In the genomic region with DNA sequence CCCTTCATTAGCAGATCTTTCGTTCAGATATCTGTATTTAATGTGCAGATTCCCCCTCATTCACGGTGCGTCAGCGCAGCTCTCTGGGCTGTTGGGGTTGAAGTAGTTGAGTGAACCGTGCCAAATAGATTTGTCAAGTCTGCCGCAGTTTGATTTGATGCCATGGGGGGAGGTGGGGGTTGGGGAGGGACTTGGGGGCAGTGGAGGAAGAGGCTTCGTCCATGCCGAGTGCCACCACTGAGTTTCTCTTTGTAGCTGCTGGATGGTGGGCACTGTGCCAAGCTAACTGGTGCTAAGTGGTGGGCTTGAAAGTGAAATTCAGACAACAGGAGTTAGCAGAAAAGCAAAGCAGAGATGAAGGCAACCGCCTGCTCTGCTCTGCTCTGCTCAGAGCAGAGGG, we compare ENCODE assay signal across 21 cellular contexts. TPM values are rescaled to one million over a fixed set of nuclear protein-coding genes. Genes with fewer than 3 reads are reported as not detected.
DNase-seq lines count a peak whose midpoint lies in the region; ATAC-seq and TF ChIP-seq lines count a peak whose summit lies in the region.
"Had no signal": no experiment of that assay in that cellular context is flagged by ENCODE, and none has a peak within 500 bp of the region (broad histone marks: within the 10 kb centered on the region; RNA-seq: fewer than 3 reads in every experiment).

No MANE protein-coding gene starts in this region.

- H3K27ac ChIP-seq in SK-N-SH (ENCODE audit: low read depth in 2 of 2, low read length in 1 of 2), result peak overlapping the region; percentile 28 to 81
- peak overlapping the region; percentile 28 for H3K27ac ChIP-seq in muscle layer of duodenum (ENCODE audit: low read length)
- peak overlapping the region; percentile 23 for H3K27ac ChIP-seq in vagina
- H3K27ac ChIP-seq in right cardiac atrium (ENCODE audit: low read length), result no peak overlapping the region
- H3K27ac ChIP-seq in Peyer's patch, result peak overlapping the region in 1 of 4 donors; percentile 70
- H3K27ac ChIP-seq: epithelial cell of prostate, gastrocnemius medialis, left ventricle myocardium inferior, parathyroid adenoma had no signal

- no peak overlapping the region for H3K9ac ChIP-seq in SK-N-SH
- H3K9ac ChIP-seq: parathyroid adenoma had no signal

- H3K9me3 ChIP-seq in SK-N-SH, result no peaks in the 10 kb centered on the region
- no peaks in the 10 kb centered on the region for H3K9me3 ChIP-seq in muscle layer of duodenum (ENCODE audit: control insufficient read depth in 1 of 2, low read length in 2 of 2)
- no peaks in the 10 kb centered on the region for H3K9me3 ChIP-seq in vagina
- H3K9me3 ChIP-seq in right cardiac atrium (ENCODE audit: control insufficient read depth, low read length), result no peaks in the 10 kb centered on the region
- H3K9me3 ChIP-seq in Peyer's patch, result no peaks in the 10 kb centered on the region
- H3K9me3 ChIP-seq: ascending aorta, gastrocnemius medialis, left ventricle myocardium inferior had no signal

- intact Hi-C loops in vagina (cut with DNase I) (no loop called here), right cardiac atrium (cut with DNase I) (no loop called here)

- no peaks in the 10 kb centered on the region for H4K20me1 ChIP-seq in SK-N-SH (ENCODE audit: insufficient read depth)

- peaks cover 38 to 44% of the 10 kb centered on the region in 2 experiments; a peak in 3 of 4 replicates for H3K4me1 ChIP-seq in SK-N-SH (ENCODE audit: control insufficient read depth in 1 of 2, insufficient read depth in 2 of 2, low read depth in 1 of 2, low read length in 1 of 2)
- H3K4me1 ChIP-seq in muscle layer of duodenum (ENCODE audit: control insufficient read depth in 1 of 2, insufficient read depth in 2 of 2, low read length in 2 of 2), result peaks cover 11 to 87% of the 10 kb centered on the region in 2 donors
- H3K4me1 ChIP-seq in vagina, result peaks cover 22% of the 10 kb centered on the region
- H3K4me1 ChIP-seq in right cardiac atrium (ENCODE audit: control insufficient read depth, insufficient read depth, low read length), result no peaks in the 10 kb centered on the region
- peaks cover 0 to 9% (median 0%) of the 10 kb centered on the region in 4 donors for H3K4me1 ChIP-seq in Peyer's patch
- H3K4me1 ChIP-seq: ascending aorta, gastrocnemius medialis, parathyroid adenoma had no signal

- TF ChIP-seq CTCF in SK-N-SH (IDR thresholded peaks at IDR 0.05), result no peak
- no peak for TF ChIP-seq CTCF in vagina (IDR thresholded peaks at IDR 0.05)
- no peak for TF ChIP-seq CTCF in Peyer's patch (IDR thresholded peaks at IDR 0.05)

- no peaks in the 10 kb centered on the region for H3K79me2 ChIP-seq in SK-N-SH (ENCODE audit: insufficient read depth)
- H3K79me2 ChIP-seq: parathyroid adenoma had no signal

- DNase-seq in SK-N-SH, result peak; percentile 53
- DNase-seq in astrocyte of the hippocampus (ENCODE audit: low read depth, low spot score), result peak; percentile 71
- DNase-seq in vagina (ENCODE audit: extremely low spot score in 2 of 2), result no peak
- no peak for DNase-seq in right cardiac atrium
- no peak for DNase-seq in Peyer's patch
- no peak for DNase-seq in NCI-H2171 (lab: John Stamatoyannopoulos, UW)
- DNase-seq: activated CD4-positive, alpha-beta T cell treated with anti-CD3 and anti-CD28 coated beads, Interleukin-2, amount 50 U/mL, for 1 hour; activated naive CD4-positive, alpha-beta T cell; CD8-positive, alpha-beta T cell; gastrocnemius medialis; left ventricle myocardium inferior; MM.1S; NCI-H2081; NCI-H82; RPMI8226; small intestine had no signal

- no peak for ATAC-seq in SK-N-SH treated with all-trans-retinoic acid at 6 μM for 48 hours
- no peak for ATAC-seq in right cardiac atrium
- ATAC-seq: CD8-positive, alpha-beta T cell; gastrocnemius medialis had no signal

- TF ChIP-seq RAD21 in SK-N-SH (IDR thresholded peaks at IDR 0.05; ENCODE audit: low read length), result no peak; the same call in 1 of the 2 replicates

- TF ChIP-seq EP300 in SK-N-SH (IDR thresholded peaks at IDR 0.05; ENCODE audit: borderline replicate concordance in 1 of 2, low read depth in 1 of 2, low read length in 1 of 2), result no peak

- no peak for TF ChIP-seq POLR2A in vagina (IDR thresholded peaks at IDR 0.05)
- TF ChIP-seq POLR2A in Peyer's patch (IDR thresholded peaks at IDR 0.05), result no peak

- H3F3A ChIP-seq in SK-N-SH (replicated peaks; ENCODE audit: insufficient read depth), result peaks cover 14% of the 10 kb centered on the region

- no peak overlapping the region for H2AFZ ChIP-seq in SK-N-SH (ENCODE audit: low read depth)
- H2AFZ ChIP-seq: parathyroid adenoma had no signal

- WGBS in SK-N-SH (ENCODE audit: low lambda C conversion rate), result 82% methylated on average over 9 of the region's 9 CpGs
- WGBS in right cardiac atrium, result 69% methylated on average over 9 of the region's 9 CpGs

- CTCF ChIA-PET in SK-N-SH (lab: Yijun Ruan, JAX), result interaction anchor here (1.2 to 2.8 kb wide), 3 partner anchors 9 to 859 kb away, joined by 4 to 16 read pairs (median 7); no protein-coding TSS in a partner anchor

- no peaks in the 10 kb centered on the region for H3K9me2 ChIP-seq in SK-N-SH

- POLR2A ChIA-PET in SK-N-SH (lab: Yijun Ruan, JAX), result no interaction called here

- peak overlapping the region; percentile 52; the same call in 1 of the 2 replicates for H3K4me2 ChIP-seq in SK-N-SH

- H3K36me3 ChIP-seq in SK-N-SH (replicated peaks in 1 of 2; ENCODE audit: control insufficient read depth in 1 of 2, insufficient read depth in 2 of 2, low read length in 1 of 2) (peaks cover 8 to 48% of the 10 kb centered on the region in 2 experiments), muscle layer of duodenum (ENCODE audit: control insufficient read depth in 1 of 2, insufficient read depth in 2 of 2, low read length in 2 of 2) (peaks cover 33 to 37% of the 10 kb centered on the region in 2 donors), vagina (peaks cover 5 to 32% of the 10 kb centered on the region in 2 donors), Peyer's patch (peaks cover 0 to 21% (median 0%) of the 10 kb centered on the region in 3 donors)
- H3K36me3 ChIP-seq: gastrocnemius medialis had no signal

- H3K4me3 ChIP-seq in SK-N-SH (ENCODE audit: low read depth in 2 of 2, low read length in 1 of 2), result no peak overlapping the region
- no peak overlapping the region for H3K4me3 ChIP-seq in muscle layer of duodenum (ENCODE audit: low read depth in 1 of 2, low read length in 2 of 2)
- no peak overlapping the region for H3K4me3 ChIP-seq in vagina
- H3K4me3 ChIP-seq in right cardiac atrium (ENCODE audit: low read length), result no peak overlapping the region
- no peak overlapping the region for H3K4me3 ChIP-seq in Peyer's patch
- H3K4me3 ChIP-seq: ascending aorta, gastrocnemius medialis, left ventricle myocardium inferior had no signal

- no peaks in the 10 kb centered on the region for H3K27me3 ChIP-seq in SK-N-SH (ENCODE audit: insufficient read depth)
- H3K27me3 ChIP-seq in muscle layer of duodenum (ENCODE audit: low read depth, low read length), result no peaks in the 10 kb centered on the region
- H3K27me3 ChIP-seq in vagina, result no peaks in the 10 kb centered on the region
- H3K27me3 ChIP-seq in right cardiac atrium (ENCODE audit: control insufficient read depth, insufficient read depth), result no peaks in the 10 kb centered on the region
- H3K27me3 ChIP-seq in Peyer's patch, result no peaks in the 10 kb centered on the region
- H3K27me3 ChIP-seq: ascending aorta, gastrocnemius medialis had no signal

TF ChIP-seq in SK-N-SH, 30 proteins besides CTCF, POLR2A, EP300 and RAD21 (continues in another document):
- no peak for TF ChIP-seq FOXM1 (IDR thresholded peaks at IDR 0.05; ENCODE audit: low read depth)
- TF ChIP-seq GABPA (IDR thresholded peaks at IDR 0.05; ENCODE audit: low read depth), result no peak
- TF ChIP-seq JUND (IDR thresholded peaks at IDR 0.05), result no peak
- TF ChIP-seq MXI1 (IDR thresholded peaks at IDR 0.05; ENCODE audit: low read depth, low read length), result no peak
- no peak for TF ChIP-seq SIN3A (IDR thresholded peaks at IDR 0.05; ENCODE audit: borderline replicate concordance, low read depth, low read length)
- no peak for TF ChIP-seq ELF1 (IDR thresholded peaks at IDR 0.05)
- TF ChIP-seq, protein P1, sequence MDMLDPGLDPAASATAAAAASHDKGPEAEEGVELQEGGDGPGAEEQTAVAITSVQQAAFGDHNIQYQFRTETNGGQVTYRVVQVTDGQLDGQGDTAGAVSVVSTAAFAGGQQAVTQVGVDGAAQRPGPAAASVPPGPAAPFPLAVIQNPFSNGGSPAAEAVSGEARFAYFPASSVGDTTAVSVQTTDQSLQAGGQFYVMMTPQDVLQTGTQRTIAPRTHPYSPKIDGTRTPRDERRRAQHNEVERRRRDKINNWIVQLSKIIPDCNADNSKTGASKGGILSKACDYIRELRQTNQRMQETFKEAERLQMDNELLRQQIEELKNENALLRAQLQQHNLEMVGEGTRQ (IDR thresholded peaks at IDR 0.05; ENCODE audit: borderline replicate concordance, low read depth, low read length), result no peak

TF ChIP-seq in SK-N-SH treated with all-trans-retinoic acid at 6 μM for 48 hours, 23 proteins besides CTCF, POLR2A, EP300 and RAD21 (continues in another document):
- TF ChIP-seq CSDC2 (CRISPR knock-in tag; IDR thresholded peaks at IDR 0.05) (no peak), TCF4 (CRISPR knock-in tag; IDR thresholded peaks at IDR 0.05; ENCODE audit: borderline replicate concordance) (no peak), GLIS3 (CRISPR knock-in tag; IDR thresholded peaks at IDR 0.05) (no peak), RARB (CRISPR knock-in tag; IDR thresholded peaks at IDR 0.05) (no peak), ZC3H10 (CRISPR knock-in tag; IDR thresholded peaks at IDR 0.05) (no peak)
- TF ChIP-seq, protein P2, sequence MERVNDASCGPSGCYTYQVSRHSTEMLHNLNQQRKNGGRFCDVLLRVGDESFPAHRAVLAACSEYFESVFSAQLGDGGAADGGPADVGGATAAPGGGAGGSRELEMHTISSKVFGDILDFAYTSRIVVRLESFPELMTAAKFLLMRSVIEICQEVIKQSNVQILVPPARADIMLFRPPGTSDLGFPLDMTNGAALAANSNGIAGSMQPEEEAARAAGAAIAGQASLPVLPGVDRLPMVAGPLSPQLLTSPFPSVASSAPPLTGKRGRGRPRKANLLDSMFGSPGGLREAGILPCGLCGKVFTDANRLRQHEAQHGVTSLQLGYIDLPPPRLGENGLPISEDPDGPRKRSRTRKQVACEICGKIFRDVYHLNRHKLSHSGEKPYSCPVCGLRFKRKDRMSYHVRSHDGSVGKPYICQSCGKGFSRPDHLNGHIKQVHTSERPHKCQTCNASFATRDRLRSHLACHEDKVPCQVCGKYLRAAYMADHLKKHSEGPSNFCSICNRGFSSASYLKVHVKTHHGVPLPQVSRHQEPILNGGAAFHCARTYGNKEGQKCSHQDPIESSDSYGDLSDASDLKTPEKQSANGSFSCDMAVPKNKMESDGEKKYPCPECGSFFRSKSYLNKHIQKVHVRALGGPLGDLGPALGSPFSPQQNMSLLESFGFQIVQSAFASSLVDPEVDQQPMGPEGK (CRISPR knock-in tag; IDR thresholded peaks at IDR 0.05; ENCODE audit: borderline replicate concordance), result no peak

RNA-seq across cellular contexts. Expression of gene NRP2, which starts 47.9 kb away (rescaled TPM):
- polyA plus RNA-seq in SK-N-SH (2012; rRNA removed) (66.9 and 68.8 TPM in 2 replicates), right cardiac atrium (5.7 TPM)
- 47.4 and 57.6 TPM in 2 replicates for polyA plus RNA-seq in SK-N-SH (2012; cell fraction: cytosol; rRNA removed)
- 48.8 and 59.3 TPM in 2 replicates for polyA plus RNA-seq in SK-N-SH (2012; cell fraction: nucleus; rRNA removed)
- total RNA-seq in vagina (65.6 TPM), right cardiac atrium (10 to 100 TPM in 1 of 4 donors, 1 to 10 TPM in 3; 8.9 to 11.1 (median 9.7) TPM), Peyer's patch (10 to 100 TPM in 3 of 4 donors, 1 to 10 TPM in 1; 4.9 to 22.4 (median 14.5) TPM)
- total RNA-seq: CD8-positive, alpha-beta T cell had no signal

Comparison
In these comparisons a context has a peak if more than half of its experiments do, and no peak if none do; other contexts are left out.
1. DNase-seq: peak in SK-N-SH (single experiment) and astrocyte of the hippocampus (single experiment); none in vagina (0 of 2), right cardiac atrium (0 of 3), Peyer's patch (0 of 3) and NCI-H2171 (single experiment).